In genomic region chr4:114603455-114603854, GRCh38 we compare ENCODE assay signal across 8 cellular contexts. TPM values are rescaled to one million over a fixed set of nuclear protein-coding genes. Genes with fewer than 3 reads are reported as not detected.
DNase-seq lines count a peak whose midpoint lies in the region; ATAC-seq and TF ChIP-seq lines count a peak whose summit lies in the region.
"Had no signal": no experiment of that assay in that cellular context is flagged by ENCODE, and none has a peak within 500 bp of the region (broad histone marks: within the 10 kb centered on the region; RNA-seq: fewer than 3 reads in every experiment).

No MANE protein-coding gene starts in this region.

- peaks cover 6% of the 10 kb centered on the region for H3K27me3 ChIP-seq in prostate gland (replicated peaks; ENCODE audit: insufficient read depth)

- no peak for TF ChIP-seq POLR2A in prostate gland (IDR thresholded peaks at IDR 0.05)

- H3K36me3 ChIP-seq in mucosa of descending colon (ENCODE audit: low read depth): no peaks in the 10 kb centered on the region
- H3K36me3 ChIP-seq in prostate gland: no peaks in the 10 kb centered on the region

- intact Hi-C loops in mucosa of descending colon (cut with DNase I, micrococcal nuclease): no loop called here
- intact Hi-C loops in prostate gland (cut with DNase I): no loop called here

- no peak overlapping the region for H3K4me3 ChIP-seq in mucosa of descending colon
- H3K4me3 ChIP-seq in prostate gland: no peak overlapping the region

- ATAC-seq in GM18907 (IDR thresholded peaks at IDR 0.05; ENCODE audit: unreplicated experiment) (peak; percentile 97), GM21825 (IDR thresholded peaks at IDR 0.05; ENCODE audit: unreplicated experiment) (peak; percentile 92), HG03565 (IDR thresholded peaks at IDR 0.05; ENCODE audit: unreplicated experiment) (peak; percentile 89), mucosa of descending colon (peak; percentile 16)

- 48% methylated on average over 4 of the region's 4 CpGs for WGBS in prostate gland

- no peaks in the 10 kb centered on the region for H3K9me3 ChIP-seq in mucosa of descending colon
- no peaks in the 10 kb centered on the region for H3K9me3 ChIP-seq in prostate gland

- TF ChIP-seq CTCF in mucosa of descending colon (IDR thresholded peaks at IDR 0.05): no peak
- no peak for TF ChIP-seq CTCF in prostate gland (IDR thresholded peaks at IDR 0.05)

- peaks cover 27% of the 10 kb centered on the region for H3K4me1 ChIP-seq in mucosa of descending colon (ENCODE audit: low read depth)
- H3K4me1 ChIP-seq in prostate gland (replicated peaks): no peaks in the 10 kb centered on the region

- DNase-seq in mucosa of descending colon (no peak), prostate gland (ENCODE audit: low spot score) (no peak), GF-D8 (lab: John Stamatoyannopoulos, UW) (no peak)
- no peak for DNase-seq in activated CD4-positive, alpha-beta T cell treated with anti-CD3 and anti-CD28 coated beads for 1 hour
- DNase-seq: activated gamma-delta T cell had no signal

- no peak overlapping the region for H3K27ac ChIP-seq in prostate gland

RNA-seq across cellular contexts. Expression of gene UGT8, which starts 4.8 kb away (rescaled TPM):
- total RNA-seq in mucosa of descending colon (10 to 100 TPM; 21.7 to 66.8 (median 51.7) TPM), prostate gland (1 to 10 TPM in 1 of 2 donors, under 1 TPM in 1; 0.55 to 2.0 TPM)

Comparison
In these comparisons a context has a peak if more than half of its experiments do, and no peak if none do; other contexts are left out.
1. ATAC-seq: peak in every context shown above with its lines; median percentile 97 in GM18907; 92 in GM21825; 89 in HG03565; 16 in mucosa of descending colon.
2. RNA of gene UGT8, which starts 4.8 kb away (total RNA-seq): 21.7 to 66.8 TPM in mucosa of descending colon; 0.55 to 2.0 TPM in prostate gland; every median in the first group is over 4 times any median in the second.